9 cellular contexts compared by ENCODE assay signal in the genomic region with DNA sequence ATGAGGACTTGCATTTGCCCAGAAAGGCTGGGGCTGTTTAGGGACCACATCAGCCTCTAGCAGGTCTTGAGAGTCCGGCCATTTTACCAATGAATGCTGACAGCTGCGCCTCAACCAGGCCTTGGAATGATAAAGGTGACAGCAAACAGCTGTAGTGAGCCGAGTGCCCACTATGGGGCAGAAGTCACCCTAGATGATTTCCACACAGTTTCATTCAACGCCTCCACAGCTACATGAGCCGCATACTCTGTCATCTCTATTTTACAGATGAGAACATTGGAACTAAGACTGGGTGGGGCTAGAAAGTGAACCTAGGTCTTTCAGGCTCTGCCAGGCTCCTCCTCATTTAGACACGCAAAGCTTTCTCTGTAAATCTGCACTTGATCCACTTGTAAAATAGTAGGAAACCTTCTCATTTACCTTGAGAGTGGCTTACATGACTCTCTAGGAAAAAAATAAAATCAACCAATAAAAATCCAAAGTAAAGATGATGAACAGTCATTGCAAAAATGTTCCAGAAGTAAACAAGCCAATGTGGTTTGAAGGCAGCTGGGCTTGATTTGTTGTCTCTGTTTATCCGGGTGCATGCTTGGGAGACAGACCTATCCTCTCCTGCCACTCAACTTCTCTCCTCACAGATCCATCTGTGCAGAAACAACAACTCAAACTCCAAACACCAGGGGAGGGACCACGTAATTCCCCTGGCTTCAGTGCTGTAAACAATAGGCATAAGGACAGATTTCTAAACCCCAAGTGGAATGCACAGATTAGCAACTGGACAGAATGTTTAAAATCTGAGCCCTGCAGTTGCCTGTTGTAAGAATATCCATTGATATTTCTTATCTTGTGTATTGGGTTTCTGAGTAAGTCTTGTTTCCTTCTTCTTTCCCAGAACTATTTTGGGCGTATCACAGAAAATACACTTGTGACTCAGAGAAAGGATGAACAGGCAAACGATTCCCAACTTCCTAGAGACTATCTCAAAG. TPM values are rescaled to one million over a fixed set of nuclear protein-coding genes. Genes with fewer than 3 reads are reported as not detected.
DNase-seq lines count a peak whose midpoint lies in the region; ATAC-seq and TF ChIP-seq lines count a peak whose summit lies in the region.
"Had no signal": no experiment of that assay in that cellular context is flagged by ENCODE, and none has a peak within 500 bp of the region (broad histone marks: within the 10 kb centered on the region; RNA-seq: fewer than 3 reads in every experiment).

No MANE protein-coding gene starts in this region.

- POLR2A ChIA-PET in SK-N-SH (lab: Yijun Ruan, JAX) = no interaction called here

- peak; percentile 78 for DNase-seq in A172 (ENCODE audit: low spot score)
- DNase-seq in LNCaP clone FGC (ENCODE audit: low read depth) = peak; percentile 77
- DNase-seq in SK-N-SH = peak; percentile 64
- peak; percentile 80 for DNase-seq in islet precursor cell
- DNase-seq in stimulated activated CD4-positive, alpha-beta T cell treated with anti-CD3 and anti-CD28 coated beads, Interleukin-12 subunit alpha, Interleukin-12 subunit beta, amount 100 ng/mL, for 48 hours (ENCODE audit: low read depth in 2 of 3, low spot score in 1 of 3) = peak; percentile 8 to 26 (median 17)

- H3K27ac Mint-ChIP-seq in brain = peak overlapping the region; percentile 47 to 86 (median 66)

- CTCF ChIA-PET in SK-N-SH (lab: Yijun Ruan, JAX) = interaction anchor here (0.7 to 2.3 kb wide), 18 partner anchors 9 to 358 kb away, joined by 3 to 11 read pairs (median 5); no protein-coding TSS in a partner anchor

- no peaks in the 10 kb centered on the region for H3K9me3 ChIP-seq in SK-N-SH
- H3K9me3 ChIP-seq: ovary had no signal

- H3K27me3 ChIP-seq in SK-N-SH (ENCODE audit: insufficient read depth) = no peaks in the 10 kb centered on the region
- H3K27me3 ChIP-seq: ovary had no signal

- WGBS in SK-N-SH (ENCODE audit: low lambda C conversion rate) = 55% methylated on average over 8 of the region's 10 CpGs

- peaks cover 3% of the 10 kb centered on the region for H3K27me3 Mint-ChIP-seq in brain

- H3F3A ChIP-seq in SK-N-SH (replicated peaks; ENCODE audit: insufficient read depth) = peaks cover 20% of the 10 kb centered on the region

- no peak overlapping the region for H3K9ac ChIP-seq in SK-N-SH

- peak; percentile 75 for TF ChIP-seq RAD21 in SK-N-SH (IDR thresholded peaks at IDR 0.05; ENCODE audit: low read length)

- H3K9me2 ChIP-seq in SK-N-SH = no peaks in the 10 kb centered on the region

- peaks cover 30% of the 10 kb centered on the region for H3K4me1 Mint-ChIP-seq in brain

- H3K9me3 Mint-ChIP-seq in brain = peaks cover 0 to 3% (median 0%) of the 10 kb centered on the region in 5 experiments

- H4K20me1 ChIP-seq in SK-N-SH (ENCODE audit: insufficient read depth) = no peaks in the 10 kb centered on the region

- no peaks in the 10 kb centered on the region for H3K79me2 ChIP-seq in SK-N-SH (ENCODE audit: insufficient read depth)

- H3K4me2 ChIP-seq in SK-N-SH = peak overlapping the region; percentile 41

- H3K4me3 ChIP-seq in LNCaP clone FGC (ENCODE audit: low read depth, low read length) (no peak overlapping the region), SK-N-SH (ENCODE audit: low read depth in 2 of 2, low read length in 1 of 2) (no peak overlapping the region)
- H3K4me3 ChIP-seq: ovary had no signal

- ATAC-seq in HG02840 (IDR thresholded peaks at IDR 0.05; ENCODE audit: low FRiP score, unreplicated experiment) = no peak

- peaks cover 12 to 25% of the 10 kb centered on the region in 2 experiments; a peak in 3 of 4 replicates for H3K4me1 ChIP-seq in SK-N-SH (ENCODE audit: control insufficient read depth in 1 of 2, insufficient read depth in 2 of 2, low read depth in 1 of 2, low read length in 1 of 2)

- peak; percentile 33; the same call in 1 of the 2 replicates for TF ChIP-seq CTCF in GM12874 (IDR thresholded peaks at IDR 0.05; ENCODE audit: insufficient read depth, low read depth, low read length)
- TF ChIP-seq CTCF in LNCaP clone FGC (IDR thresholded peaks at IDR 0.05; ENCODE audit: control insufficient read depth, extremely low read depth, insufficient read depth) = peak; percentile 76
- TF ChIP-seq CTCF in SK-N-SH (IDR thresholded peaks at IDR 0.05) = peak; percentile 63
- peak; percentile 53 to 71 for TF ChIP-seq CTCF in brain (conservative IDR thresholded peaks at IDR 0.05)

- H3K4me3 Mint-ChIP-seq in brain = no peak overlapping the region

- no peak for TF ChIP-seq EP300 in SK-N-SH (IDR thresholded peaks at IDR 0.05; ENCODE audit: borderline replicate concordance in 1 of 2, low read depth in 1 of 2, low read length in 1 of 2)

- H2AFZ ChIP-seq in SK-N-SH (ENCODE audit: low read depth) = no peak overlapping the region

- peaks cover 15% of the 10 kb centered on the region for H3K36me3 Mint-ChIP-seq in brain

- H3K36me3 ChIP-seq in SK-N-SH (replicated peaks in 1 of 2; ENCODE audit: control insufficient read depth in 1 of 2, insufficient read depth in 2 of 2, low read length in 1 of 2) = peaks cover 0 to 14% of the 10 kb centered on the region in 2 experiments
- H3K36me3 ChIP-seq: ovary had no signal

- H3K27ac ChIP-seq in SK-N-SH (ENCODE audit: low read depth in 2 of 2, low read length in 1 of 2) = peak overlapping the region in 1 of 2 experiments; percentile 57; a peak in 3 of 4 replicates
- H3K27ac ChIP-seq: ovary had no signal

TF ChIP-seq in SK-N-SH, 30 proteins besides CTCF, POLR2A, EP300 and RAD21:
- no peak for TF ChIP-seq TAF1 (IDR thresholded peaks at IDR 0.05; ENCODE audit: borderline replicate concordance, low read depth, low read length)
- TF ChIP-seq SMC3 (IDR thresholded peaks at IDR 0.05; ENCODE audit: low read depth, low read length) = peak; percentile 66
- TF ChIP-seq TCF12 (IDR thresholded peaks at IDR 0.05) = 0 out of 2 replicates have a peak, but pooled peaks have one; percentile 3

RNA-seq across cellular contexts. Expression of gene LDHAL6B, which starts 31.5 kb away (rescaled TPM):
- total RNA-seq in A172 (2014; rRNA removed; shearing (Covaris generic)) = not detected in 2 replicates
- polyA plus RNA-seq in SK-N-SH (2012; rRNA removed) (not detected in 2 replicates), brain (ENCODE audit: insufficient read depth, low read depth, low replicate concordance) (not detected)
- polyA plus RNA-seq in SK-N-SH (2012; cell fraction: cytosol; rRNA removed) = not detected in 2 replicates
- polyA plus RNA-seq in SK-N-SH (2012; cell fraction: nucleus; rRNA removed) = not detected in 2 replicates
- total RNA-seq: ovary had no signal
- polyA plus RNA-seq: ovary had no signal

Comparison
In these comparisons a context has a peak if more than half of its experiments do, and no peak if none do; other contexts are left out.
1. DNase-seq: peak in every context shown above with its lines; median percentile 80 in islet precursor cell; 78 in A172; 77 in LNCaP clone FGC; 64 in SK-N-SH; 17 in stimulated activated CD4-positive, alpha-beta T cell treated with anti-CD3 and anti-CD28 coated beads, Interleukin-12 subunit alpha, Interleukin-12 subunit beta, amount 100 ng/mL, for 48 hours.